In the genomic region with DNA sequence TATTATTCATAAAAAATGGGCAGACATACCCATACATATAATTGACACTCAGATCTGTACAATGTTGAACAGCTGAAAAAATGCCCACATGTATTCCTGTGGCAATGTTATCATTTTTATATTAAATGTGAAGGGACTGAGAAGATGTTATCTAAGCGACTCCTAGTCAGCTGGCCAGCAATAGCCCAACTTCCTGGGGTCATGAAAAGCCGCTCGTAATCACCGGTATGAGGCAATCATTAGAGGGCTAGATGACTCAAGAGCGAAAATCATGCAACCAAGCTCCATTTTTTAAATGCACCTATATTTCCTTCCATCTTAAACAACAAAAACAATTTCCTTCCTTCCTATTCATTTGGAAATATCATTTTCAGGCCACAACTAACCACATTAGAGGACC, we compare ENCODE assay signal across 15 cellular contexts.
A peak's percentile ranks its signal among the peaks of the same experiment; 100 is the strongest.
DNase-seq lines count a peak whose midpoint lies in the region; ATAC-seq and TF ChIP-seq lines count a peak whose summit lies in the region.
"Had no signal": no experiment of that assay in that cellular context is flagged by ENCODE, and none has a peak within 500 bp of the region (broad histone marks: within the 10 kb centered on the region; RNA-seq: fewer than 3 reads in every experiment).

No MANE protein-coding gene starts in this region.

- H3K9me3 ChIP-seq in mammary epithelial cell (replicated peaks; ENCODE audit: insufficient read depth, low read length): no peaks in the 10 kb centered on the region

- TF ChIP-seq CTCF in MCF 10A (IDR thresholded peaks at IDR 0.05; ENCODE audit: unreplicated experiment) (no peak), mammary epithelial cell (conservative IDR thresholded peaks at IDR 0.05 in 1 of 2, IDR thresholded peaks at IDR 0.05 in 1 of 2; ENCODE audit: extremely low read depth in 1 of 2, insufficient read depth in 1 of 2, low read depth in 1 of 2, low read length in 2 of 2) (no peak), fibroblast of villous mesenchyme (IDR thresholded peaks at IDR 0.05; ENCODE audit: insufficient read depth, low read depth, low read length) (no peak)

- H3K9me3 Mint-ChIP-seq in MCF 10A (ENCODE audit: unreplicated experiment): no peaks in the 10 kb centered on the region
- H3K9me3 Mint-ChIP-seq: activated CD4-positive, alpha-beta T cell treated with anti-CD3 and anti-CD28 coated beads, Interleukin-2, amount 10 ng/mL, durations not matched to agents 7 days and 5 days; mesothelial cell of epicardium; type B pancreatic cell had no signal

- dilution Hi-C loops in mammary epithelial cell (cut with HindIII; ENCODE audit: low sequenced_read_pairs): no loop called here

- H3K9ac ChIP-seq in mammary epithelial cell (ENCODE audit: insufficient read depth, low read length): no peak overlapping the region

- no peaks in the 10 kb centered on the region for H3K36me3 Mint-ChIP-seq in MCF 10A (ENCODE audit: insufficient read depth, unreplicated experiment)

- in situ Hi-C loops in mammary epithelial cell (cut with MboI; ENCODE audit: low sequenced_read_pairs in 2 of 2): loop anchor here in 1 of 2 donors (25.0 kb wide), 2 partner anchors 553 to 1328 kb away; no protein-coding TSS in a partner anchor

- H3K4me1 Mint-ChIP-seq in MCF 10A (ENCODE audit: insufficient read depth, unreplicated experiment): peaks cover 5% of the 10 kb centered on the region

- POLR2A ChIA-PET in MCF 10A (lab: Yijun Ruan, JAX): interaction anchor here (0.6 to 1.4 kb wide), 2 partner anchors 157 to 627 kb away, joined by 3 read pairs; no protein-coding TSS in a partner anchor

- H3K4me2 ChIP-seq in mammary epithelial cell (ENCODE audit: insufficient read depth, low read depth, low read length): no peak overlapping the region

- CTCF ChIA-PET in MCF 10A (lab: Yijun Ruan, JAX): interaction anchor here (0.6 to 3.1 kb wide), 59 partner anchors 10 to 1761 kb away, joined by 3 to 80 read pairs (median 4); no protein-coding TSS in a partner anchor
- CTCF ChIA-PET in mammary epithelial cell (lab: Charles Lee; ENCODE audit: low non-redundant PET): interaction anchor here (0.6 to 1.1 kb wide), 7 partner anchors 205 to 1165 kb away, joined by 3 to 25 read pairs (median 4); no protein-coding TSS in a partner anchor

- peak; percentile 31 for DNase-seq in MCF 10A (ENCODE audit: unreplicated experiment)
- no peak for DNase-seq in mammary epithelial cell
- DNase-seq in RKO (ENCODE audit: low spot score): peak; percentile 12
- peak; percentile 70 for DNase-seq in fibroblast of villous mesenchyme (ENCODE audit: low read depth)
- DNase-seq in superior temporal gyrus (ENCODE audit: extremely low spot score): peak; percentile 8
- DNase-seq in GM19240 (ENCODE audit: insufficient read length, low spot score): no peak
- DNase-seq: NCI-H524 treated with DMSO at 0.1 percent for 48 hours had no signal

- H3K79me2 ChIP-seq in mammary epithelial cell (ENCODE audit: insufficient read depth, low read length): no peaks in the 10 kb centered on the region

- no peaks in the 10 kb centered on the region for H3K27me3 ChIP-seq in mammary epithelial cell (ENCODE audit: insufficient read depth, low read length)

- H3K4me3 Mint-ChIP-seq in MCF 10A (ENCODE audit: unreplicated experiment): no peak overlapping the region
- H3K4me3 Mint-ChIP-seq: activated CD4-positive, alpha-beta T cell treated with anti-CD3 and anti-CD28 coated beads, Interleukin-2, amount 10 ng/mL, durations not matched to agents 7 days and 5 days; mesothelial cell of epicardium; type B pancreatic cell had no signal

- WGBS in mammary epithelial cell (ENCODE audit: low coverage, missing lambda C conversion rate): 98% methylated on average over 5 of the region's 5 CpGs

- H2AFZ ChIP-seq in mammary epithelial cell (ENCODE audit: low read depth, low read length): no peak overlapping the region

- H3K4me3 ChIP-seq in mammary epithelial cell (replicated peaks in 1 of 3; ENCODE audit: insufficient read depth in 1 of 3, low read depth in 2 of 3, low read length in 3 of 3) (no peak overlapping the region), fibroblast of villous mesenchyme (ENCODE audit: low read depth, low read length) (no peak overlapping the region)

- H3K27ac ChIP-seq in mammary epithelial cell (ENCODE audit: insufficient read depth, low read depth, low read length): no peak overlapping the region
- H3K27ac ChIP-seq: 22Rv1, C4-2B, epithelial cell of prostate had no signal

- ATAC-seq in HG03139 (IDR thresholded peaks at IDR 0.05; ENCODE audit: unreplicated experiment) (no peak), HG02970 (IDR thresholded peaks at IDR 0.05; ENCODE audit: low FRiP score, unreplicated experiment) (no peak)

- no peaks in the 10 kb centered on the region for H4K20me1 ChIP-seq in mammary epithelial cell (ENCODE audit: insufficient read depth, low read length)

- no peaks in the 10 kb centered on the region for H3K27me3 Mint-ChIP-seq in MCF 10A (ENCODE audit: insufficient read depth, unreplicated experiment)
- H3K27me3 Mint-ChIP-seq: activated CD4-positive, alpha-beta T cell treated with anti-CD3 and anti-CD28 coated beads, Interleukin-2, amount 10 ng/mL, durations not matched to agents 7 days and 5 days; type B pancreatic cell had no signal

- intact Hi-C loops in MCF 10A (cut with micrococcal nuclease): loop anchor here (1.0 to 10.0 kb wide), 7 partner anchors 41 to 1342 kb away; partner anchors contain the start of gene TCF4
- intact Hi-C loops in mammary epithelial cell (cut with micrococcal nuclease): loop anchor here (1.0 to 10.0 kb wide), 7 partner anchors 41 to 1342 kb away; partner anchors contain the start of gene TCF4

- H3K4me1 ChIP-seq in mammary epithelial cell (ENCODE audit: insufficient read depth, low read length): no peaks in the 10 kb centered on the region

- peaks cover 1% of the 10 kb centered on the region for H3K36me3 ChIP-seq in mammary epithelial cell (ENCODE audit: insufficient read depth, low read length)

- BruUV-seq in MCF 10A (replicated peaks; lab: Mats Ljungman, UMichigan) (no TSS peak), mammary epithelial cell (replicated peaks; lab: Mats Ljungman, UMichigan) (no TSS peak)

- no peak overlapping the region for H3K27ac Mint-ChIP-seq in MCF 10A (ENCODE audit: low read depth, unreplicated experiment)
- H3K27ac Mint-ChIP-seq: activated CD4-positive, alpha-beta T cell treated with anti-CD3 and anti-CD28 coated beads, Interleukin-2, amount 10 ng/mL, durations not matched to agents 7 days and 5 days; mesothelial cell of epicardium; type B pancreatic cell had no signal

Comparison
In these comparisons a context has a peak if more than half of its experiments do, and no peak if none do; other contexts are left out.
1. DNase-seq: peak in MCF 10A (single experiment), RKO (single experiment), fibroblast of villous mesenchyme (single experiment) and superior temporal gyrus (single experiment); none in mammary epithelial cell (single experiment) and GM19240 (single experiment).